In genomic region chr9:97478301-97478981, GRCh38 we compare ENCODE assay signal across 13 cellular contexts.
"Had no signal": no experiment of that assay in that cellular context is flagged by ENCODE, and none has a peak within 500 bp of the region (broad histone marks: within the 10 kb centered on the region; RNA-seq: fewer than 3 reads in every experiment).

No MANE protein-coding gene starts in this region.

- H3K4me1 ChIP-seq: colonic mucosa had no signal

- DNase-seq: activated CD4-positive, CD25-positive, alpha-beta regulatory T cell treated with anti-CD3 and anti-CD28 coated beads, Interleukin-2, amount 50 U/mL, for 72 hours; activated effector memory CD4-positive, alpha-beta T cell treated with anti-CD3 and anti-CD28 coated beads, Interleukin-2, amount 50 U/mL, for 16 hours; activated naive CD4-positive, alpha-beta T cell treated with anti-CD3 and anti-CD28 coated beads, Interleukin-2, amount 50 U/mL, for 16 hours; activated T-cell treated with anti-CD3 and anti-CD28 coated beads, Interleukin-2, amount 50 U/mL, for 72 hours; aorta; brain microvascular endothelial cell; colonic mucosa; midbrain; nephron progenitor cell; nucleus accumbens; stimulated activated CD4-positive, alpha-beta T cell treated with anti-CD3 and anti-CD28 coated beads, Interleukin-2, amount 100 ng/mL, for 24 hours; stimulated activated naive CD4-positive, alpha-beta T cell treated with Interleukin-2 at 50 U/mL for 16 hours had no signal

- H3K4me3 ChIP-seq: colonic mucosa, thyroid gland had no signal

- H3K9me3 ChIP-seq: colonic mucosa, thyroid gland had no signal

- H3K27me3 ChIP-seq: brain microvascular endothelial cell, colonic mucosa, thyroid gland had no signal

- ATAC-seq: activated T-cell treated with anti-CD3 and anti-CD28 coated beads, Interleukin-2, amount 50 U/mL, for 72 hours had no signal

- H3K27ac ChIP-seq: brain microvascular endothelial cell, colonic mucosa, thyroid gland had no signal

- H3K36me3 ChIP-seq: brain microvascular endothelial cell had no signal
